6 cellular contexts compared by ENCODE assay signal in the genomic region with DNA sequence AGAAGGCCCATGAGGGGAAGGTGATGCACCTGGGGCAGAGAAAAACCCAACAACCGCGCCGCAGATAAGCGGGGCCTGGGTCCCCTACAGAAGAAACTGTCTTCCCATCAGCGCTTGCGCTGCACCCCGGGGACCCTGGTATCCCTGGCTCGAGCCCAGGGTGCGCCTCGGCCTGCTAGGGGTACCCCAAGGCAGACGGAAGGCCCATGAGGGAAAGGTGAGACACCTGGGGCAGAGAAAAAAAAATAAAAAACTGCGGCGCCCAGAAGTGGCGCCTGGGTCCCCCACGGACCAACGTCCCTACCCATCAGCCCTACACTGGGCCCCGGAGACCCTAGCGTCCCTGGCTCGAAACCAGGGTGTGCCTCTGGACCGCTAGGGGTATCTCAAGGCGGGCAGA.
DNase-seq lines count a peak whose midpoint lies in the region; ATAC-seq and TF ChIP-seq lines count a peak whose summit lies in the region.
"Not testable (repeated sequence)": the region's sequence is repeated elsewhere in the genome, so short reads cannot be mapped to it uniquely, and the experiment has no call there.

No MANE protein-coding gene starts in this region.

- not testable (repeated sequence) for H3K36me3 Mint-ChIP-seq in activated naive CD4-positive, alpha-beta T cell treated with anti-CD3 and anti-CD28 coated beads, Interleukin-2, amount 10 ng/mL, durations not matched to agents 7 days and 5 days

- not testable (repeated sequence) for H3K36me3 ChIP-seq in spleen

- H3K4me3 Mint-ChIP-seq in activated naive CD4-positive, alpha-beta T cell treated with anti-CD3 and anti-CD28 coated beads, Interleukin-2, amount 10 ng/mL, durations not matched to agents 7 days and 5 days = not testable (repeated sequence)

- WGBS in right cardiac atrium = 77% methylated on average over 17 of the region's 21 CpGs
- 74 to 89% (median 80%) methylated on average over 15 to 21 of the region's 21 CpGs for WGBS in spleen, 5 donors

- not testable (repeated sequence) for H3K4me1 Mint-ChIP-seq in activated naive CD4-positive, alpha-beta T cell treated with anti-CD3 and anti-CD28 coated beads, Interleukin-2, amount 10 ng/mL, durations not matched to agents 7 days and 5 days

- H3K27me3 ChIP-seq in right cardiac atrium (ENCODE audit: control insufficient read depth, insufficient read depth); spleen (replicated peaks in 1 of 7): not testable (repeated sequence)

- not testable (repeated sequence) for H3K27me3 Mint-ChIP-seq in activated naive CD4-positive, alpha-beta T cell treated with anti-CD3 and anti-CD28 coated beads, Interleukin-2, amount 10 ng/mL, durations not matched to agents 7 days and 5 days

- TF ChIP-seq POLR2A in spleen (IDR thresholded peaks at IDR 0.05) = not testable (repeated sequence)

- not testable (repeated sequence) for ATAC-seq in right cardiac atrium

- intact Hi-C loops in right cardiac atrium (cut with DNase I); posterior vena cava (cut with DNase I); spleen (cut with DNase I; ENCODE audit: low total_unique reads): not testable (repeated sequence)

- H3K27ac ChIP-seq in right cardiac atrium (ENCODE audit: low read length); spleen: not testable (repeated sequence)

- not testable (repeated sequence) for TF ChIP-seq CTCF in spleen (IDR thresholded peaks at IDR 0.05 in 8 of 11, conservative IDR thresholded peaks at IDR 0.05 in 3 of 11)

- CTCF ChIA-PET in activated naive CD4-positive, alpha-beta T cell treated with anti-CD3 and anti-CD28 coated beads, Interleukin-2, amount 10 ng/mL, durations not matched to agents 7 days and 5 days (lab: Charles Lee) = not testable (repeated sequence)

- not testable (repeated sequence) for H3K9me3 ChIP-seq in right cardiac atrium (ENCODE audit: control insufficient read depth, low read length)
- peaks cover 0 to 20% (median 4%) of the 10 kb centered on the region in 8 donors for H3K9me3 ChIP-seq in spleen

- not testable (repeated sequence) for H3K4me3 ChIP-seq in right cardiac atrium (ENCODE audit: low read length); spleen

- not testable (repeated sequence) for H3K4me1 ChIP-seq in right cardiac atrium (ENCODE audit: control insufficient read depth, insufficient read depth, low read length); spleen

- peak; percentile 44 for DNase-seq in activated CD8-positive, alpha-beta memory T cell treated with anti-CD3 and anti-CD28 coated beads, Interleukin-2, amount 50 U/mL, for 48 hours
- peak; percentile 12 for DNase-seq in activated naive CD4-positive, alpha-beta T cell treated with anti-CD3 and anti-CD28 coated beads, Interleukin-2, amount 10 ng/mL, durations not matched to agents 7 days and 5 days
- peak in 2 of 3 donors; percentile 12 to 23 for DNase-seq in right cardiac atrium
- peak; percentile 73 for DNase-seq in mesenteric fat pad (ENCODE audit: low spot score)
- peak; percentile 42 for DNase-seq in posterior vena cava (ENCODE audit: low spot score)
- peak; percentile 78 for DNase-seq in spleen

- H3K9me3 Mint-ChIP-seq in activated naive CD4-positive, alpha-beta T cell treated with anti-CD3 and anti-CD28 coated beads, Interleukin-2, amount 10 ng/mL, durations not matched to agents 7 days and 5 days = not testable (repeated sequence)

- not testable (repeated sequence) for H3K27ac Mint-ChIP-seq in activated naive CD4-positive, alpha-beta T cell treated with anti-CD3 and anti-CD28 coated beads, Interleukin-2, amount 10 ng/mL, durations not matched to agents 7 days and 5 days

Comparison
In these comparisons a context has a peak if more than half of its experiments do, and no peak if none do; other contexts are left out.
1. DNase-seq: peak in every context shown above with its lines; median percentile 78 in spleen; 73 in mesenteric fat pad; 44 in activated CD8-positive, alpha-beta memory T cell treated with anti-CD3 and anti-CD28 coated beads, Interleukin-2, amount 50 U/mL, for 48 hours; 42 in posterior vena cava; 18 in right cardiac atrium; 12 in activated naive CD4-positive, alpha-beta T cell treated with anti-CD3 and anti-CD28 coated beads, Interleukin-2, amount 10 ng/mL, durations not matched to agents 7 days and 5 days.